In the genomic region with DNA sequence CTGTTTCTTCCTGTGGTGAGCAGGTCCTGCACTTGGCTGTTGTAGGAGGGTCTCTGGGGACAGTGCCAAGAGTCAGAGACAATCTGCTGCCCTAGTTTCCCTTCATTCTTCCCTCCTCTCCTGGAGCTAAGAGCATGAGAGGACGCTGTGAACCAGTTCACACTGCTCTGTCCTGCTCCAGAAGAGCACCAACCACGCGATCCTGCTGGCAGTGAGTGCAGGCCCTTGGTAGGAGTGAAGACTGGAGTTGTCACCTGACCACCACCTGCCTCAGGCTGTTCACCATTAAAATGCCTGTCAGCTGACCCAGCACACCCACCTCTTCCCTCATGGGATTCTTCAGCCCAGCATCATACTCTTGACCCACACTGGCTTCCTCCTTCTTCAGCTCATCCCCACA, we compare ENCODE assay signal across 11 cellular contexts.
"Had no signal": no experiment of that assay in that cellular context is flagged by ENCODE, and none has a peak within 500 bp of the region (broad histone marks: within the 10 kb centered on the region; RNA-seq: fewer than 3 reads in every experiment).

No MANE protein-coding gene starts in this region.

- H3K27ac Mint-ChIP-seq: activated T-cell treated with anti-CD3 and anti-CD28 coated beads, Interleukin-2, amount 50 U/mL, for 72 hours had no signal

- DNase-seq: activated CD4-positive, alpha-beta T cell treated with anti-CD3 and anti-CD28 coated beads, Interleukin-2, amount 50 U/mL, for 4 hours; activated CD4-positive, CD25-positive, alpha-beta regulatory T cell treated with anti-CD3 and anti-CD28 coated beads, Interleukin-2, amount 50 U/mL, for 72 hours; activated T-cell treated with anti-CD3 and anti-CD28 coated beads, Interleukin-2, amount 50 U/mL, for 72 hours; colonic mucosa; effector memory CD4-positive, alpha-beta T cell; lower lobe of right lung; naive B cell; stimulated activated CD4-positive, alpha-beta T cell treated with anti-CD3 and anti-CD28 coated beads, Interleukin-2, amount 100 ng/mL, for 48 hours; stimulated activated naive CD8-positive, alpha-beta T cell treated with anti-CD3 and anti-CD28 coated beads, Interleukin-15, Interleukin-2, amounts not matched to agents 100 U/mL and 50 U/mL, for 24 hours; T-helper 9 cell had no signal

- H3K4me1 ChIP-seq: colonic mucosa had no signal

- H3K9me3 ChIP-seq: colonic mucosa, lower lobe of right lung, suprapubic skin had no signal

- ATAC-seq: activated T-cell treated with anti-CD3 and anti-CD28 coated beads, Interleukin-2, amount 50 U/mL, for 72 hours; lower lobe of right lung; stimulated activated naive CD8-positive, alpha-beta T cell treated with anti-CD3 and anti-CD28 coated beads, Interleukin-15, Interleukin-2, amounts not matched to agents 100 U/mL and 50 U/mL, for 24 hours had no signal

- H3K27ac ChIP-seq: colonic mucosa, suprapubic skin had no signal

- H3K4me3 ChIP-seq: colonic mucosa, suprapubic skin had no signal

- H3K36me3 ChIP-seq: colonic mucosa, suprapubic skin had no signal
